Comparison of ENCODE assay signal across 25 cellular contexts in the genomic region with DNA sequence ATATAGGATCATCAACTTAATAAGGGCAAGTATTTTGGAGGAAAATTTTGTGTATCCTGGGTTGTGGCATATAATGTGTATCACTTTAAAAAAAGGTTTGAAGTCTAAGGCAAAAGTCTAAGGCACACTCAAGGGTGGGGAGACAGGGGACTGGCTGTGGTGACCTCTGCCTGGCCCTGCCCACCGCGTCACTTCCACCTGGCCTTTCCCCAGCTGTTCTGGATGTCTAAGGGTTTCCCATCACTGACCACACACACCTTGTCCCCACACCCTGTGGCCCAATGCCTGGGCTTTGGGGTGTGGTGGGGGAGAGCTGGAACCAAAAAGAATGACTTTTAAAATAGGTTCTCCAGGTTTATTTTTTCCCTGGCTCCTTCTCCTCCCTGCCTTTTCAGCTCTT.
"Had no signal": no experiment of that assay in that cellular context is flagged by ENCODE, and none has a peak within 500 bp of the region (broad histone marks: within the 10 kb centered on the region; RNA-seq: fewer than 3 reads in every experiment).

No MANE protein-coding gene starts in this region.

- H3K36me3 ChIP-seq: brain microvascular endothelial cell, MG63, SJSA1 had no signal

- H3K9me3 ChIP-seq: MG63, SJSA1, SK-N-SH had no signal

- DNase-seq: activated CD4-positive, alpha-beta T cell treated with anti-CD3 and anti-CD28 coated beads for 36 hours; activated CD4-positive, alpha-beta T cell treated with anti-CD3 and anti-CD28 coated beads, Interleukin-2, amount 10 ng/mL, durations not matched to agents 7 days and 5 days; activated CD4-positive, alpha-beta T cell treated with anti-CD3 and anti-CD28 coated beads, Interleukin-2, amount 50 U/mL, for 48 hours; activated CD8-positive, alpha-beta T cell treated with anti-CD3 and anti-CD28 coated beads, Interleukin-2, amount 10 ng/mL, durations not matched to agents 7 days and 5 days; activated naive CD4-positive, alpha-beta T cell treated with anti-CD3 and anti-CD28 coated beads, Interleukin-2, amount 10 ng/mL, durations not matched to agents 7 days and 5 days; activated naive CD8-positive, alpha-beta T cell treated with anti-CD3 and anti-CD28 coated beads, Interleukin-2, amount 50 U/mL, for 24 hours; activated T-cell treated with anti-CD3 and anti-CD28 coated beads, Interleukin-2, amount 50 U/mL, for 24 hours; anterior cingulate cortex; brain microvascular endothelial cell; MG63; NCI-H1048; NCI-H1105 treated with DMSO at 0.1 percent for 48 hours; NCI-H1436; NCI-H1694; NCI-H1930; NCI-H2081 treated with DMSO at 0.1 percent for 48 hours; NCI-H226; NCI-H446 treated with DMSO at 0.1 percent for 48 hours; NCI-H524; NCI-H69; NCI-H82; SHP77 treated with DMSO at 0.1 percent for 48 hours had no signal

- H3K4me3 ChIP-seq: K562, MG63, SJSA1 had no signal

- H3K27me3 ChIP-seq: brain microvascular endothelial cell, MG63, SJSA1 had no signal

- H3K27ac ChIP-seq: brain microvascular endothelial cell, SJSA1 had no signal
